17 cellular contexts compared by ENCODE assay signal in the genomic region with DNA sequence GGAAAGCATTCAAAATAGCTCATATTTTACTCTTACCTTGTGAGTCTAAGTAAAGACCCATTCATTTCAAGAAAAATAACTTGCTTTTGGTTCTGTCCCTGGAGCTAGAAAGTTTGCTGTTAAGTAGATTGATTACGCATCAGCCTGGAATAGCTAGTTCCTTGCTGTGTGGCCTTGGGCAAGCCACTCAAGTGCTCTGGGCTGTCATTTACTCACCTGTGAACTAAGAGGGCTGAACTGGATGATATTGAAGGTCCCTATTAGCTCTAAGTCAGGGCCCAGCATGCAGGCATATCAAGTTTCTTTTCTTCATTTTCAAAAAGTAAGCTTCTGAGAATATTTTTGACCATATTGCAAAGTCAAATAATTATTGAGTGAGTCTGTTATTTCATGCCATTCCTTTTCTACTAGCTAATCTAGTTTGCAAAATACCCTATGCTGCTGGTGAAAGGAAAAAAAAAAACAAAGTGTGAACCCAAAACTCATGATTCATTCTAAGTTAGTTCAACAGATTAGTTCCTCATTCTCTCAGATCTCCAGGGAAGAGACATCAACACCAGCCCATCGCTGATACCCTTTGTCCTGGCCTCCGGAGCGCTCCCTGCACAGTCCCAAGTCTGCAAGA.
DNase-seq lines count a peak whose midpoint lies in the region; ATAC-seq and TF ChIP-seq lines count a peak whose summit lies in the region.
"Had no signal": no experiment of that assay in that cellular context is flagged by ENCODE, and none has a peak within 500 bp of the region (broad histone marks: within the 10 kb centered on the region; RNA-seq: fewer than 3 reads in every experiment).

No MANE protein-coding gene starts in this region.

- POLR2A ChIA-PET in PC-3 (lab: Charles Lee; ENCODE audit: unreplicated experiment) = no interaction called here

- H3K4me1 ChIP-seq in ACC112 (ENCODE audit: control insufficient read depth, insufficient read depth, low read length, unreplicated experiment) = peaks cover 25% of the 10 kb centered on the region
- peaks cover 4 to 25% of the 10 kb centered on the region in 2 donors for H3K4me1 ChIP-seq in ascending aorta
- H3K4me1 ChIP-seq in PC-3 (ENCODE audit: insufficient read depth, low read length) = no peaks in the 10 kb centered on the region

- H3K79me2 ChIP-seq in ACC112 (ENCODE audit: control insufficient read depth, insufficient read depth, low read length, unreplicated experiment) (no peaks in the 10 kb centered on the region), PC-3 (ENCODE audit: low read length) (no peaks in the 10 kb centered on the region)

- H3K4me3 Mint-ChIP-seq in HFFc6 (peak overlapping the region; percentile 35; the same call in 1 of the 2 replicates), CD14-positive monocyte (no peak overlapping the region), immature natural killer cell (no peak overlapping the region)
- H3K4me3 Mint-ChIP-seq: T-helper 17 cell had no signal

- no peak overlapping the region for H3K4me2 ChIP-seq in PC-3 (ENCODE audit: low read length)

- CTCF ChIA-PET in PC-3 (lab: Charles Lee) = interaction anchor here (0.5 to 1.1 kb wide), 2 partner anchors 143 to 211 kb away, joined by 3 read pairs; no protein-coding TSS in a partner anchor

- H3K9me2 ChIP-seq in PC-3 (replicated peaks; ENCODE audit: low read length) = no peaks in the 10 kb centered on the region

- H2AFZ ChIP-seq in ACC112 (ENCODE audit: low read length, unreplicated experiment) = no peak overlapping the region
- no peak overlapping the region for H2AFZ ChIP-seq in PC-3 (ENCODE audit: low read length)

- H3F3A ChIP-seq in PC-3 (ENCODE audit: low read length, unreplicated experiment) = no peaks in the 10 kb centered on the region

- peaks cover 24% of the 10 kb centered on the region for H3K4me1 Mint-ChIP-seq in HFFc6 (ENCODE audit: low read depth)
- H3K4me1 Mint-ChIP-seq in CD14-positive monocyte = peaks cover 7% of the 10 kb centered on the region
- H3K4me1 Mint-ChIP-seq in immature natural killer cell = no peaks in the 10 kb centered on the region
- H3K4me1 Mint-ChIP-seq: T-helper 17 cell had no signal

- peak overlapping the region; percentile 72; the same call in 1 of the 2 replicates for H3K27ac Mint-ChIP-seq in HFFc6
- H3K27ac Mint-ChIP-seq in CD14-positive monocyte = no peak overlapping the region
- H3K27ac Mint-ChIP-seq in immature natural killer cell = no peak overlapping the region

- H3K9ac ChIP-seq in PC-3 (ENCODE audit: low read length) = no peak overlapping the region

- H3K27me3 ChIP-seq in ACC112 (ENCODE audit: insufficient read depth, low read length) (no peaks in the 10 kb centered on the region), ascending aorta (no peaks in the 10 kb centered on the region), PC-3 (ENCODE audit: low read length) (no peaks in the 10 kb centered on the region)

- H3K27me3 Mint-ChIP-seq in HFFc6 (ENCODE audit: insufficient read depth) = no peaks in the 10 kb centered on the region; the same call in 1 of the 2 replicates
- H3K27me3 Mint-ChIP-seq in CD14-positive monocyte (ENCODE audit: low read depth in 3 of 3) = peaks cover 0 to 2% (median 0%) of the 10 kb centered on the region in 3 donors
- no peaks in the 10 kb centered on the region for H3K27me3 Mint-ChIP-seq in immature natural killer cell (ENCODE audit: low read depth in 3 of 3)
- H3K27me3 Mint-ChIP-seq: T-helper 17 cell had no signal

- H3K9me3 ChIP-seq in ascending aorta (no peaks in the 10 kb centered on the region), PC-3 (ENCODE audit: low read length) (no peaks in the 10 kb centered on the region)

- H3K9me3 Mint-ChIP-seq in HFFc6 (no peaks in the 10 kb centered on the region), CD14-positive monocyte (no peaks in the 10 kb centered on the region), immature natural killer cell (no peaks in the 10 kb centered on the region)

- intact Hi-C loops in ascending aorta (cut with DNase I) = loop anchor here (2.0 to 5.0 kb wide), 4 partner anchors 95 to 747 kb away; no protein-coding TSS in a partner anchor
- intact Hi-C loops in PC-3 (cut with micrococcal nuclease) = loop anchor here (5.0 kb wide), 1 partner anchor 280 kb away; no protein-coding TSS in a partner anchor
- intact Hi-C loops in CD14-positive monocyte (cut with micrococcal nuclease) = loop anchor here (5.0 to 10.0 kb wide), 3 partner anchors 157 to 745 kb away; a partner anchor contains a TSS

- no peak for ATAC-seq in PC-3
- ATAC-seq: esophagus mucosa, T-helper 17 cell had no signal

- peak overlapping the region; percentile 48 for H3K27ac ChIP-seq in ACC112 (ENCODE audit: low read depth, low read length)
- H3K27ac ChIP-seq in ascending aorta = peak overlapping the region; percentile 88 to 90
- no peak overlapping the region for H3K27ac ChIP-seq in PC-3 (ENCODE audit: low read length)

- H3K36me3 Mint-ChIP-seq in HFFc6 (ENCODE audit: low read depth) (no peaks in the 10 kb centered on the region), CD14-positive monocyte (peaks cover 2 to 3% of the 10 kb centered on the region in 2 donors), immature natural killer cell (peaks cover under 1% of the 10 kb centered on the region in 3 donors)

- DNase-seq in HFFc6 (peak; percentile 32), ascending aorta (ENCODE audit: low spot score in 2 of 2) (no peak), glomerular visceral epithelial cell (ENCODE audit: extremely low spot score) (peak; percentile 13), PC-3 (no peak), NCI-H510A treated with DMSO at 0.1 percent for 48 hours (lab: John Stamatoyannopoulos, UW) (no peak), CD14-positive monocyte (ENCODE audit: low spot score) (no peak), immature natural killer cell (no peak)
- DNase-seq: activated CD4-positive, alpha-beta T cell treated with anti-CD3 and anti-CD28 coated beads, Interleukin-2, amount 50 U/mL, for 4 hours; cerebellar nuclear complex; DMS153; mesendoderm; NCI-H1417 treated with DMSO at 0.1 percent for 48 hours; nucleus accumbens; stimulated activated CD4-positive, alpha-beta T cell treated with anti-CD3 and anti-CD28 coated beads, Interleukin-12 subunit alpha, Interleukin-12 subunit beta, amount 100 ng/mL, for 4 hours; T-helper 17 cell had no signal

- H3K4me3 ChIP-seq in ACC112 (ENCODE audit: low read depth, low read length) = no peak overlapping the region
- no peak overlapping the region for H3K4me3 ChIP-seq in ascending aorta
- H3K4me3 ChIP-seq in PC-3 (ENCODE audit: low read length) = no peak overlapping the region

- H4K20me1 ChIP-seq in PC-3 (ENCODE audit: low read length) = no peaks in the 10 kb centered on the region

- no peaks in the 10 kb centered on the region for H3K36me3 ChIP-seq in ACC112 (ENCODE audit: insufficient read depth, low read length)
- H3K36me3 ChIP-seq in ascending aorta = no peaks in the 10 kb centered on the region
- H3K36me3 ChIP-seq in PC-3 (ENCODE audit: low read depth, low read length) = no peaks in the 10 kb centered on the region

- TF ChIP-seq CTCF in HFFc6 (IDR thresholded peaks at IDR 0.05) = no peak
- no peak for TF ChIP-seq CTCF in ascending aorta (IDR thresholded peaks at IDR 0.05)
- no peak for TF ChIP-seq CTCF in PC-3 (conservative IDR thresholded peaks at IDR 0.05; ENCODE audit: low read depth, low read length)
- TF ChIP-seq CTCF in CD14-positive monocyte (IDR thresholded peaks at IDR 0.05) = no peak

- no TSS peak for BruUV-seq in PC-3 (replicated peaks; lab: Mats Ljungman, UMichigan)

Comparison
In these comparisons a context has a peak if more than half of its experiments do, and no peak if none do; other contexts are left out.
1. DNase-seq: peak in HFFc6 (single experiment) and glomerular visceral epithelial cell (single experiment); none in ascending aorta (0 of 2), PC-3 (single experiment), NCI-H510A treated with DMSO at 0.1 percent for 48 hours (single experiment), CD14-positive monocyte (single experiment) and immature natural killer cell (0 of 3).